8 cellular contexts compared by ENCODE assay signal in the genomic region with DNA sequence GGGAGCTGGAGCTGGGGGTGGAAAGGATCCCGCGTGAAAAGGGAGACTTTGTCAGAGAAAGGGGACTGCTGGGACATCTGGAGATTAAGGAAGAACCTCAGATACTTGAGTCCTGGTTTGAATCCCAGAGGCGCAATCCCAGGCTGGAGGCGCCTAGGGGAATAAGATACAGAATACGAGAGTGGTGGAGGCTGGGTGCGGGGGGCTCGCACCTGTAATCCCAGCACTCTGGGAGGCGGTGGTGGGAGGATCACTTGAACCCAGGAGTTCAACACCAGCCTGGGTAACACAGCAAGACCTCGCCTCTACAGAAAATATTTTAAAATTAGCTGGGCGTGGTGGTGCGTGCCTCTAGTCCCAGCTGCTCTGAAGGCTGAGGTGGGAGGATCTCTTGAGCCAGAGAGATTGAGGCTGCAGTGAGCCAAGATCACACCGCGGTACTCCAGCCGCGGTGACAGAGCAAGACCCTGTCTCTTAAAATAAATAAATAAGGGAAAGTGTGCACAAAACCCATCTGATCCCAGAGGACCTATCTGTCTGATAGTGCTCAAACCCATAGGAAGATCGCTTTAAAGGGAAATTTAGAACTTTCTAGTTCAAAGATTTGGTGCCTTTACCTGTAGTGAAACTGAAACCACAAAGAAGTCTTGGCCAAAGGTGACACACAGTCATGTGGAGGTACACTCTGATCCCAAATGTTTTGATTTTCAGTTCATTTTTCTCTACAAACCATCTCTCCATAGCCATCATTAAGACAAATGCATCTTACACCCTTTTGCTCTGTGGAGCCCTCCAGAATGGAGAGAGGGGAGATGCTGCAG. TPM values are rescaled to one million over a fixed set of nuclear protein-coding genes. Genes with fewer than 3 reads are reported as not detected.
A peak's percentile ranks its signal among the peaks of the same experiment; 100 is the strongest.
DNase-seq lines count a peak whose midpoint lies in the region; ATAC-seq and TF ChIP-seq lines count a peak whose summit lies in the region.

No MANE protein-coding gene starts in this region.

- WGBS in liver = 51% methylated on average over 16 of the region's 16 CpGs
- WGBS in thymus = 82% methylated on average over 16 of the region's 16 CpGs

- peaks cover 27% of the 10 kb centered on the region for H3K27me3 Mint-ChIP-seq in activated CD8-positive, alpha-beta memory T cell treated with anti-CD3 and anti-CD28 coated beads, Interleukin-2, amount 10 ng/mL, durations not matched to agents 7 days and 5 days
- peaks cover 29% of the 10 kb centered on the region for H3K27me3 Mint-ChIP-seq in activated naive CD8-positive, alpha-beta T cell treated with anti-CD3 and anti-CD28 coated beads for 36 hours

- H3K27me3 ChIP-seq in liver (ENCODE audit: control insufficient read depth in 4 of 4, insufficient read depth in 4 of 4, low read length in 3 of 4) (no peaks in the 10 kb centered on the region), thymus (ENCODE audit: control insufficient read depth, insufficient read depth) (peaks cover 20% of the 10 kb centered on the region)

- H3K9me3 ChIP-seq in liver (ENCODE audit: control insufficient read depth in 4 of 4, low read length in 3 of 4) (no peaks in the 10 kb centered on the region), thymus (ENCODE audit: control insufficient read depth) (no peaks in the 10 kb centered on the region)

- H3K4me1 ChIP-seq in liver (ENCODE audit: control insufficient read depth in 4 of 4, insufficient read depth in 4 of 4, low read length in 3 of 4) = peaks cover 8 to 37% (median 27%) of the 10 kb centered on the region in 4 donors
- peaks cover 11% of the 10 kb centered on the region for H3K4me1 ChIP-seq in thymus (ENCODE audit: control insufficient read depth, insufficient read depth, low read length)

- peak overlapping the region; percentile 89 for H3K27ac Mint-ChIP-seq in activated CD8-positive, alpha-beta memory T cell treated with anti-CD3 and anti-CD28 coated beads, Interleukin-2, amount 10 ng/mL, durations not matched to agents 7 days and 5 days
- H3K27ac Mint-ChIP-seq in activated naive CD8-positive, alpha-beta T cell treated with anti-CD3 and anti-CD28 coated beads for 36 hours = peak overlapping the region; percentile 88

- H3K4me3 ChIP-seq in liver (ENCODE audit: low read depth in 1 of 3, low read length in 3 of 3) = peak overlapping the region in 1 of 3 donors; percentile 79
- H3K4me3 ChIP-seq in thymus (ENCODE audit: low read length) = peak overlapping the region; percentile 79

- peak overlapping the region; percentile 64 to 76 for H3K9ac ChIP-seq in liver (ENCODE audit: low read depth in 1 of 2, low read length in 2 of 2)

- TF ChIP-seq RAD21 in liver (IDR thresholded peaks at IDR 0.05) = peak in 1 of 2 donors; percentile 17

- DNase-seq in activated CD8-positive, alpha-beta memory T cell treated with anti-CD3 and anti-CD28 coated beads, Interleukin-2, amount 10 ng/mL, durations not matched to agents 7 days and 5 days = no peak
- DNase-seq in activated CD8-positive, alpha-beta memory T cell treated with anti-CD3 and anti-CD28 coated beads, Interleukin-2, amount 50 U/mL, for 4 hours = no peak
- DNase-seq in activated naive CD8-positive, alpha-beta T cell treated with anti-CD3 and anti-CD28 coated beads for 36 hours = no peak
- DNase-seq in COLO668 (lab: John Stamatoyannopoulos, UW; ENCODE audit: unreplicated experiment) = no peak

- H3K4me1 Mint-ChIP-seq in activated CD8-positive, alpha-beta memory T cell treated with anti-CD3 and anti-CD28 coated beads, Interleukin-2, amount 10 ng/mL, durations not matched to agents 7 days and 5 days = peaks cover 31% of the 10 kb centered on the region
- peaks cover 32% of the 10 kb centered on the region for H3K4me1 Mint-ChIP-seq in activated naive CD8-positive, alpha-beta T cell treated with anti-CD3 and anti-CD28 coated beads for 36 hours

- no peak for TF ChIP-seq CTCF in liver (IDR thresholded peaks at IDR 0.05; ENCODE audit: low read depth, low read length, missing input control)

- H3K27ac ChIP-seq in liver (ENCODE audit: low read depth in 1 of 2, low read length in 2 of 2) (peak overlapping the region; percentile 72), thymus (ENCODE audit: low read depth) (no peak overlapping the region)

- H3K36me3 ChIP-seq in liver (ENCODE audit: control insufficient read depth in 4 of 4, insufficient read depth in 3 of 4, low read depth in 1 of 4, low read length in 3 of 4) = peaks cover 0 to 6% (median 0%) of the 10 kb centered on the region in 4 donors
- H3K36me3 ChIP-seq in thymus (ENCODE audit: control insufficient read depth, insufficient read depth) = no peaks in the 10 kb centered on the region

- H3K36me3 Mint-ChIP-seq in activated CD8-positive, alpha-beta memory T cell treated with anti-CD3 and anti-CD28 coated beads, Interleukin-2, amount 10 ng/mL, durations not matched to agents 7 days and 5 days = no peaks in the 10 kb centered on the region
- no peaks in the 10 kb centered on the region for H3K36me3 Mint-ChIP-seq in activated naive CD8-positive, alpha-beta T cell treated with anti-CD3 and anti-CD28 coated beads for 36 hours

- ATAC-seq in activated CD8-positive, alpha-beta memory T cell treated with anti-CD3 and anti-CD28 coated beads, Interleukin-2, amount 10 ng/mL, durations not matched to agents 7 days and 5 days = no peak
- no peak for ATAC-seq in HG03439 (IDR thresholded peaks at IDR 0.05; ENCODE audit: unreplicated experiment)
- no peak for ATAC-seq in GM21576 (IDR thresholded peaks at IDR 0.05; ENCODE audit: unreplicated experiment)

- CTCF ChIA-PET in activated CD8-positive, alpha-beta memory T cell treated with anti-CD3 and anti-CD28 coated beads, Interleukin-2, amount 10 ng/mL, durations not matched to agents 7 days and 5 days (lab: Charles Lee) = interaction anchor here (0.7 to 14.0 kb wide), 31 partner anchors 8 to 289 kb away, joined by 3 to 365 read pairs (median 4); partner anchors contain the start of genes CDK5RAP3, LRRC46, MRPL10 and OSBPL7

- H3K4me3 Mint-ChIP-seq in activated CD8-positive, alpha-beta memory T cell treated with anti-CD3 and anti-CD28 coated beads, Interleukin-2, amount 10 ng/mL, durations not matched to agents 7 days and 5 days = peak overlapping the region; percentile 96
- H3K4me3 Mint-ChIP-seq in activated naive CD8-positive, alpha-beta T cell treated with anti-CD3 and anti-CD28 coated beads for 36 hours = peak overlapping the region; percentile 96

- H3K9me3 Mint-ChIP-seq in activated CD8-positive, alpha-beta memory T cell treated with anti-CD3 and anti-CD28 coated beads, Interleukin-2, amount 10 ng/mL, durations not matched to agents 7 days and 5 days (ENCODE audit: low read depth) = no peaks in the 10 kb centered on the region
- no peaks in the 10 kb centered on the region for H3K9me3 Mint-ChIP-seq in activated naive CD8-positive, alpha-beta T cell treated with anti-CD3 and anti-CD28 coated beads for 36 hours

TF ChIP-seq in liver, 16 proteins besides CTCF, POLR2A, EP300 and RAD21:
- peak in 1 of 2 donors; percentile 15 for TF ChIP-seq RXRA (IDR thresholded peaks at IDR 0.05)
- peak; percentile 15 to 16 for TF ChIP-seq HNF4A (conservative IDR thresholded peaks at IDR 0.05)
- TF ChIP-seq FOXA2 (IDR thresholded peaks at IDR 0.05) = no peak
- no peak for TF ChIP-seq MAX (IDR thresholded peaks at IDR 0.05)
TF ChIP-seq in liver: peak in this region for 2.

RNA-seq across cellular contexts. Expression of gene SCRN2, which starts 0.6 kb away (rescaled TPM):
- 10 to 100 TPM; 28.1 to 33.8 TPM for total RNA-seq in activated CD8-positive, alpha-beta memory T cell treated with anti-CD3 and anti-CD28 coated beads, Interleukin-2, amount 10 ng/mL, durations not matched to agents 7 days and 5 days
- 10 to 100 TPM; 15.3 to 17.1 TPM for total RNA-seq in activated naive CD8-positive, alpha-beta T cell treated with anti-CD3 and anti-CD28 coated beads for 36 hours
- total RNA-seq in liver = 10 to 100 TPM; 17.8 to 21.4 TPM
- polyA plus RNA-seq in liver = 10 to 100 TPM; 19.2 to 27.4 TPM
- 39.4 TPM for polyA plus RNA-seq in thymus

RNA-seq across cellular contexts. Expression of gene SP6, which starts 9.3 kb away (rescaled TPM):
- under 1 TPM in 1 of 2 experiments, not detected in 1; 0.12 TPM for total RNA-seq in activated CD8-positive, alpha-beta memory T cell treated with anti-CD3 and anti-CD28 coated beads, Interleukin-2, amount 10 ng/mL, durations not matched to agents 7 days and 5 days
- not detected for total RNA-seq in activated naive CD8-positive, alpha-beta T cell treated with anti-CD3 and anti-CD28 coated beads for 36 hours
- total RNA-seq in liver = under 1 TPM; 0.08 to 0.09 TPM
- polyA plus RNA-seq in liver = under 1 TPM; 0.03 to 0.04 TPM
- polyA plus RNA-seq in thymus = 4.6 TPM

RNA-seq across cellular contexts. Expression of gene LRRC46, which starts 10.2 kb away (rescaled TPM):
- under 1 TPM; 0.14 to 0.44 TPM for total RNA-seq in activated CD8-positive, alpha-beta memory T cell treated with anti-CD3 and anti-CD28 coated beads, Interleukin-2, amount 10 ng/mL, durations not matched to agents 7 days and 5 days
- total RNA-seq in activated naive CD8-positive, alpha-beta T cell treated with anti-CD3 and anti-CD28 coated beads for 36 hours = under 1 TPM; 0.46 to 0.68 TPM
- under 1 TPM; under 0.01 to 0.28 TPM for total RNA-seq in liver
- polyA plus RNA-seq in liver = under 1 TPM; 0.36 to 0.43 TPM
- polyA plus RNA-seq in thymus = 2.4 TPM

RNA-seq across cellular contexts. Expression of gene MRPL10, which starts 10.4 kb away (rescaled TPM):
- total RNA-seq in activated CD8-positive, alpha-beta memory T cell treated with anti-CD3 and anti-CD28 coated beads, Interleukin-2, amount 10 ng/mL, durations not matched to agents 7 days and 5 days = 10 to 100 TPM; 54.4 to 64.9 TPM
- 10 to 100 TPM; 70.0 to 75.2 TPM for total RNA-seq in activated naive CD8-positive, alpha-beta T cell treated with anti-CD3 and anti-CD28 coated beads for 36 hours
- total RNA-seq in liver = 10 to 100 TPM; 10.2 to 10.6 TPM
- polyA plus RNA-seq in liver (10 to 100 TPM; 15.1 to 24.9 TPM), thymus (41.1 TPM)

RNA-seq across cellular contexts. Expression of gene OSBPL7, which starts 20.1 kb away (rescaled TPM):
- total RNA-seq in activated CD8-positive, alpha-beta memory T cell treated with anti-CD3 and anti-CD28 coated beads, Interleukin-2, amount 10 ng/mL, durations not matched to agents 7 days and 5 days = 10 to 100 TPM; 30.3 to 47.8 TPM
- total RNA-seq in activated naive CD8-positive, alpha-beta T cell treated with anti-CD3 and anti-CD28 coated beads for 36 hours = 10 to 100 TPM; 12.1 to 12.5 TPM
- total RNA-seq in liver = 1 to 10 TPM; 1.9 to 2.4 TPM
- polyA plus RNA-seq in liver = under 1 TPM; 0.51 to 0.81 TPM
- polyA plus RNA-seq in thymus = 13.3 TPM
